Comparison of ENCODE assay signal across 8 cellular contexts in the genomic region with DNA sequence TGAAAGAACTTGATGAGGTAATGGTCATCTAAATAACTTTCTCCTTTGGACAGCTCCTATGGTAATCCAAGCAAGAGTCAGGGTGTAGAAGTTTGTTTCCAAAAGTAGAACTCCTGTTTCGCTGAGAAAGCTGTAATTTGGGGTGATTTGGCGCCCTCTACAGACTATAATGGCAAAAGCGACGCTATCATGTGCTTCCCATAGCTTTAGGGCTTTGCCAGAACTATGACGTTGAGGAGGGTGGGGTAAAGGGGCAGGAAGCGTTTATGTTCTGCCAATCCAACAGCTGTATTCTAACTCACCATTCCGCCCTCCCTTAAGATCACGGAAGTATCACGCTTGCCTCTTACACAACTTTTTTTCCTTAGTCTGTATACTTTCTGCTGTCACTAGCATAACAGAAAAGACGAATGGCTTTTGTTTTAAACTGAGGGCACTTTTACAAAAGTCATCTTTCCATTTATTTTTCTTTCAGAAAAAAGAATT. TPM values are rescaled to one million over a fixed set of nuclear protein-coding genes. Genes with fewer than 3 reads are reported as not detected.
DNase-seq lines count a peak whose midpoint lies in the region; ATAC-seq and TF ChIP-seq lines count a peak whose summit lies in the region.

A gene with protein sequence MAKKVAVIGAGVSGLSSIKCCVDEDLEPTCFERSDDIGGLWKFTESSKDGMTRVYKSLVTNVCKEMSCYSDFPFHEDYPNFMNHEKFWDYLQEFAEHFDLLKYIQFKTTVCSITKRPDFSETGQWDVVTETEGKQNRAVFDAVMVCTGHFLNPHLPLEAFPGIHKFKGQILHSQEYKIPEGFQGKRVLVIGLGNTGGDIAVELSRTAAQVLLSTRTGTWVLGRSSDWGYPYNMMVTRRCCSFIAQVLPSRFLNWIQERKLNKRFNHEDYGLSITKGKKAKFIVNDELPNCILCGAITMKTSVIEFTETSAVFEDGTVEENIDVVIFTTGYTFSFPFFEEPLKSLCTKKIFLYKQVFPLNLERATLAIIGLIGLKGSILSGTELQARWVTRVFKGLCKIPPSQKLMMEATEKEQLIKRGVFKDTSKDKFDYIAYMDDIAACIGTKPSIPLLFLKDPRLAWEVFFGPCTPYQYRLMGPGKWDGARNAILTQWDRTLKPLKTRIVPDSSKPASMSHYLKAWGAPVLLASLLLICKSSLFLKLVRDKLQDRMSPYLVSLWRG (plus strand): TSS at position 349 of the 486 bp plus-strand sequence. CDS start 5,643 bp downstream, outside the sequence.

- peak; percentile 81 for DNase-seq in GM10266 (ENCODE audit: extremely low spot score)
- DNase-seq in NCI-H1048 (lab: John Stamatoyannopoulos, UW) = peak; percentile 99
- DNase-seq in SK-N-MC (ENCODE audit: low read depth, low spot score) = peak; percentile 98
- DNase-seq in Right ventricle myocardium superior = peak; percentile 68
- DNase-seq in pons (ENCODE audit: low spot score) = peak; percentile 99
- peak; percentile 75 for DNase-seq in type B pancreatic cell (ENCODE audit: extremely low spot score, unreplicated experiment)

- peak; percentile 71 for TF ChIP-seq CTCF in GM10266 (IDR thresholded peaks at IDR 0.05; ENCODE audit: control insufficient read depth, insufficient read depth, low read depth, missing control alignments)
- TF ChIP-seq CTCF in type B pancreatic cell (conservative IDR thresholded peaks at IDR 0.05) = peak; percentile 93

- peak within 1 kb of the TSS; percentile 76 for H3K9ac ChIP-seq in SK-N-MC (ENCODE audit: insufficient read length)

- peak; percentile 100 for ATAC-seq in HG02610 (IDR thresholded peaks at IDR 0.05; ENCODE audit: unreplicated experiment)
- peak; percentile 100 for ATAC-seq in Right ventricle myocardium superior (ENCODE audit: poor library complexity)

- peak within 1 kb of the TSS; percentile 73 for H3K4me3 ChIP-seq in SK-N-MC

- peak within 1 kb of the TSS; percentile 85 for H3K4me3 Mint-ChIP-seq in activated naive CD8-positive, alpha-beta T cell
- peak within 1 kb of the TSS; percentile 82 for H3K4me3 Mint-ChIP-seq in type B pancreatic cell

- peaks cover 6% of the 10 kb centered on the region for H3K36me3 Mint-ChIP-seq in activated naive CD8-positive, alpha-beta T cell
- H3K36me3 Mint-ChIP-seq in type B pancreatic cell = no peaks in the 10 kb centered on the region

- H3K27me3 Mint-ChIP-seq in activated naive CD8-positive, alpha-beta T cell = no peaks in the 10 kb centered on the region
- H3K27me3 Mint-ChIP-seq in type B pancreatic cell = peaks cover 5% of the 10 kb centered on the region

- H3K27ac ChIP-seq in SK-N-MC = peak within 1 kb of the TSS; percentile 57; the same call in 1 of the 2 replicates

- peak within 1 kb of the TSS; percentile 91 for H3K27ac Mint-ChIP-seq in activated naive CD8-positive, alpha-beta T cell
- peak within 1 kb of the TSS; percentile 90 for H3K27ac Mint-ChIP-seq in type B pancreatic cell

- no peaks in the 10 kb centered on the region for H3K36me3 ChIP-seq in SK-N-MC (ENCODE audit: insufficient read depth, low read length)

- intact Hi-C loops in Right ventricle myocardium superior (cut with DNase I) = loop anchor here (2.0 to 10.0 kb wide), 3 partner anchors 69 to 349 kb away; no protein-coding TSS in a partner anchor

- no peaks in the 10 kb centered on the region for H3K9me3 Mint-ChIP-seq in activated naive CD8-positive, alpha-beta T cell (ENCODE audit: low read depth)
- H3K9me3 Mint-ChIP-seq in type B pancreatic cell = peaks cover 4% of the 10 kb centered on the region

- no peaks in the 10 kb centered on the region for H3K9me3 ChIP-seq in SK-N-MC (ENCODE audit: low read depth, low read length)

- peaks cover 22% of the 10 kb centered on the region for H3K4me1 Mint-ChIP-seq in activated naive CD8-positive, alpha-beta T cell (ENCODE audit: low read depth)
- peaks cover 13% of the 10 kb centered on the region for H3K4me1 Mint-ChIP-seq in type B pancreatic cell (ENCODE audit: unreplicated experiment)

RNA-seq across cellular contexts. Expression of the gene that starts here (rescaled TPM):
- 3.8 TPM for total RNA-seq in Right ventricle myocardium superior
- 1.6 and 2.5 TPM in 2 replicates for total RNA-seq in type B pancreatic cell (ENCODE audit: low replicate concordance)

Comparison
In these comparisons a context has a peak if more than half of its experiments do, and no peak if none do; other contexts are left out.
1. Peak in every context shown above with its lines: DNase-seq, ATAC-seq, H3K4me3 ChIP-seq and H3K27ac ChIP-seq.